ENCODE assay signal across 1 cellular context in the genomic region with DNA sequence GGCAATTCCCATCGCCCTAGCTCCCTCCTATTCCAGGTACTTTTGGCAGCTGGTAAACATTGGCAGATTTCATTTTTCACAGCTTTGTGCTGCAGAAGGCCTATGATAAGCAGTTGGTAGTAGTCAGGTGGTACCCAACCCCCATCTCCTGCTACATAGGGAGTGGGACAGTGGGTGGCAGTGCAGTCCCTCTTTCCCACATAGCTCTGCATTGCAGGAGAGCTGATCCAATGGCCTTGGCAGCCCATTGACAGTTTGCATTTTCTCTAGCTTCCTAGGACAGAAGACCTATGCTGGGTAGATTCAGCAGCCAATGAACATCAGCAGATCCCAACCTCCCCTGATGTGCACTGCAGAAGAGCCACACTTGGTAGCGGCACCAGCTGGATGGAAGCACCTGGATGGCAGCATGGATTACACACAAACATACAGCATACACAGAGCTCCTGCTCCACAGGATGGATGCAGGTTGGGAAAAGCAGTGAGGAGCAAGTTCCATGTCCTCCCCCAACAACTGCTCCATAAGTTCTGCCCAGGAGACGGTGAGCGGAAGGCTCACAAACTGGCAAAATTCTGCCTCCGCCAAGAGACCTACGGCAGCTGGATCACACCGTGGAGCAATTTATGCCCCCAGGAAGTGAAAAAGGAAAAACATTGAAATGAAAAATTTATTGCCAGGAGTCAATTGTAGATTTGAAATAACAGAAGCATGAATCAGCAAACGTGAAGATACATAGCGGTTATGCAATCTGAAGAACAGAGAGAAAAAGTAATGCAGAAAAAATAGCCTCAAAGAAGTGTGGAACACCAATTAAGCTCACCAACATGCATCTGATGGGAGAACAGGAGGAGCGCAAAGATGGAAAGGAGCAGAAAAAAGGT.
TF ChIP-seq lines count a peak whose summit lies in the region.

No MANE protein-coding gene starts in this region.

TF ChIP-seq in HCT116, 20 proteins besides CTCF, POLR2A, EP300 and RAD21 (continued from another document):
- TF ChIP-seq, protein P1, sequence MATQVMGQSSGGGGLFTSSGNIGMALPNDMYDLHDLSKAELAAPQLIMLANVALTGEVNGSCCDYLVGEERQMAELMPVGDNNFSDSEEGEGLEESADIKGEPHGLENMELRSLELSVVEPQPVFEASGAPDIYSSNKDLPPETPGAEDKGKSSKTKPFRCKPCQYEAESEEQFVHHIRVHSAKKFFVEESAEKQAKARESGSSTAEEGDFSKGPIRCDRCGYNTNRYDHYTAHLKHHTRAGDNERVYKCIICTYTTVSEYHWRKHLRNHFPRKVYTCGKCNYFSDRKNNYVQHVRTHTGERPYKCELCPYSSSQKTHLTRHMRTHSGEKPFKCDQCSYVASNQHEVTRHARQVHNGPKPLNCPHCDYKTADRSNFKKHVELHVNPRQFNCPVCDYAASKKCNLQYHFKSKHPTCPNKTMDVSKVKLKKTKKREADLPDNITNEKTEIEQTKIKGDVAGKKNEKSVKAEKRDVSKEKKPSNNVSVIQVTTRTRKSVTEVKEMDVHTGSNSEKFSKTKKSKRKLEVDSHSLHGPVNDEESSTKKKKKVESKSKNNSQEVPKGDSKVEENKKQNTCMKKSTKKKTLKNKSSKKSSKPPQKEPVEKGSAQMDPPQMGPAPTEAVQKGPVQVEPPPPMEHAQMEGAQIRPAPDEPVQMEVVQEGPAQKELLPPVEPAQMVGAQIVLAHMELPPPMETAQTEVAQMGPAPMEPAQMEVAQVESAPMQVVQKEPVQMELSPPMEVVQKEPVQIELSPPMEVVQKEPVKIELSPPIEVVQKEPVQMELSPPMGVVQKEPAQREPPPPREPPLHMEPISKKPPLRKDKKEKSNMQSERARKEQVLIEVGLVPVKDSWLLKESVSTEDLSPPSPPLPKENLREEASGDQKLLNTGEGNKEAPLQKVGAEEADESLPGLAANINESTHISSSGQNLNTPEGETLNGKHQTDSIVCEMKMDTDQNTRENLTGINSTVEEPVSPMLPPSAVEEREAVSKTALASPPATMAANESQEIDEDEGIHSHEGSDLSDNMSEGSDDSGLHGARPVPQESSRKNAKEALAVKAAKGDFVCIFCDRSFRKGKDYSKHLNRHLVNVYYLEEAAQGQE (IDR thresholded peaks at IDR 0.05; ENCODE audit: low read depth) = no peak
- no peak for TF ChIP-seq SRF (IDR thresholded peaks at IDR 0.05; ENCODE audit: low read depth)
- TF ChIP-seq SIN3A (IDR thresholded peaks at IDR 0.05; ENCODE audit: low read depth) = no peak
- TF ChIP-seq SP1 (IDR thresholded peaks at IDR 0.05; ENCODE audit: low read depth) = no peak
- TF ChIP-seq POLR2AphosphoS5 (IDR thresholded peaks at IDR 0.05; ENCODE audit: low read depth, low read length) = no peak
- TF ChIP-seq YY1 (IDR thresholded peaks at IDR 0.05; ENCODE audit: extremely low read depth, insufficient replicate concordance, low read depth, low read length) = no peak
TF ChIP-seq in HCT116: peak in this region for 0.
